ENCODE assay signal across 19 cellular contexts in genomic region chr6:13579911-13580310, GRCh38.
"Had no signal": no experiment of that assay in that cellular context is flagged by ENCODE, and none has a peak within 500 bp of the region (broad histone marks: within the 10 kb centered on the region; RNA-seq: fewer than 3 reads in every experiment).

No MANE protein-coding gene starts in this region.

- H3K9me3 Mint-ChIP-seq: activated naive CD4-positive, alpha-beta T cell treated with anti-CD3 and anti-CD28 coated beads, Interleukin-2, amount 10 ng/mL, durations not matched to agents 7 days and 5 days; activated naive CD8-positive, alpha-beta T cell treated with anti-CD3 and anti-CD28 coated beads, Interleukin-2, amount 50 U/mL, for 24 hours; central memory CD8-positive, alpha-beta T cell; natural killer cell treated with Interleukin-12 subunit alpha and Interleukin-12 subunit beta and Interleukin-15 and Interleukin-18, amount 100 ng/mL, for 72 hours; T-helper 2 cell treated with Interferon-gamma antibody and Interleukin-4, amounts not matched to agents 5 μg/mL and 100 μg/mL, for 36 hours had no signal

- H3K27ac Mint-ChIP-seq: activated CD4-positive, alpha-beta T cell treated with anti-CD3 and anti-CD28 coated beads, Interleukin-2, amount 10 ng/mL, durations not matched to agents 7 days and 5 days; activated naive CD4-positive, alpha-beta T cell treated with anti-CD3 and anti-CD28 coated beads, Interleukin-2, amount 10 ng/mL, durations not matched to agents 7 days and 5 days; activated naive CD8-positive, alpha-beta T cell treated with anti-CD3 and anti-CD28 coated beads, Interleukin-2, amount 50 U/mL, for 24 hours; mesothelial cell of epicardium; natural killer cell treated with Interleukin-12 subunit alpha and Interleukin-12 subunit beta and Interleukin-15 and Interleukin-18, amount 100 ng/mL, for 72 hours; T-helper 2 cell treated with Interferon-gamma antibody and Interleukin-4, amounts not matched to agents 5 μg/mL and 100 μg/mL, for 36 hours had no signal

- H3K27me3 Mint-ChIP-seq: activated CD4-positive, alpha-beta T cell treated with anti-CD3 and anti-CD28 coated beads, Interleukin-2, amount 10 ng/mL, durations not matched to agents 7 days and 5 days; activated naive CD4-positive, alpha-beta T cell treated with anti-CD3 and anti-CD28 coated beads, Interleukin-2, amount 10 ng/mL, durations not matched to agents 7 days and 5 days; activated naive CD8-positive, alpha-beta T cell treated with anti-CD3 and anti-CD28 coated beads, Interleukin-2, amount 50 U/mL, for 24 hours; central memory CD8-positive, alpha-beta T cell; natural killer cell treated with Interleukin-12 subunit alpha and Interleukin-12 subunit beta and Interleukin-15 and Interleukin-18, amount 100 ng/mL, for 72 hours had no signal

- H3K36me3 Mint-ChIP-seq: natural killer cell treated with Interleukin-12 subunit alpha and Interleukin-12 subunit beta and Interleukin-15 and Interleukin-18, amount 100 ng/mL, for 72 hours had no signal

- DNase-seq: activated CD4-positive, alpha-beta T cell treated with anti-CD3 and anti-CD28 coated beads, Interleukin-2, amount 10 ng/mL, durations not matched to agents 7 days and 5 days; activated CD8-positive, alpha-beta memory T cell treated with anti-CD3 and anti-CD28 coated beads, Interleukin-2, amount 50 U/mL, for 4 hours; activated effector memory CD4-positive, alpha-beta T cell treated with Interleukin-2 at 50 U/mL for 16 hours; activated naive CD4-positive, alpha-beta T cell treated with anti-CD3 and anti-CD28 coated beads, Interleukin-2, amount 10 ng/mL, durations not matched to agents 7 days and 5 days; activated naive CD8-positive, alpha-beta T cell treated with anti-CD3 and anti-CD28 coated beads, Interleukin-2, amount 50 U/mL, for 24 hours; activated T-cell treated with anti-CD3 and anti-CD28 coated beads, Interleukin-2, amount 50 U/mL, for 4 hours; aorta; brain microvascular endothelial cell; effector CD4-positive, alpha-beta T cell; gastrocnemius medialis; heart right ventricle; left cardiac atrium; stimulated activated naive CD8-positive, alpha-beta T cell treated with anti-CD3 and anti-CD28 coated beads, Interleukin-15, Interleukin-2, amounts not matched to agents 100 U/mL and 50 U/mL, for 24 hours; uterus had no signal

- ATAC-seq: activated CD4-positive, CD25-positive, alpha-beta regulatory T cell treated with anti-CD3 and anti-CD28 coated beads, Interleukin-2, amount 50 U/mL, for 24 hours; activated naive CD8-positive, alpha-beta T cell treated with anti-CD3 and anti-CD28 coated beads, Interleukin-2, amount 50 U/mL, for 24 hours; activated T-cell treated with anti-CD3 and anti-CD28 coated beads, Interleukin-2, amount 50 U/mL, for 4 hours; gastrocnemius medialis; heart right ventricle; left cardiac atrium; natural killer cell treated with Interleukin-12 subunit alpha and Interleukin-12 subunit beta and Interleukin-15 and Interleukin-18, amount 100 ng/mL, for 72 hours; stimulated activated naive CD8-positive, alpha-beta T cell treated with anti-CD3 and anti-CD28 coated beads, Interleukin-15, Interleukin-2, amounts not matched to agents 100 U/mL and 50 U/mL, for 24 hours had no signal

- H3K4me3 Mint-ChIP-seq: activated CD4-positive, alpha-beta T cell treated with anti-CD3 and anti-CD28 coated beads, Interleukin-2, amount 10 ng/mL, durations not matched to agents 7 days and 5 days; activated naive CD4-positive, alpha-beta T cell treated with anti-CD3 and anti-CD28 coated beads, Interleukin-2, amount 10 ng/mL, durations not matched to agents 7 days and 5 days; activated naive CD8-positive, alpha-beta T cell treated with anti-CD3 and anti-CD28 coated beads, Interleukin-2, amount 50 U/mL, for 24 hours; activated T-cell treated with anti-CD3 and anti-CD28 coated beads, Interleukin-2, amount 50 U/mL, for 4 hours; central memory CD8-positive, alpha-beta T cell; mesothelial cell of epicardium; natural killer cell treated with Interleukin-12 subunit alpha and Interleukin-12 subunit beta and Interleukin-15 and Interleukin-18, amount 100 ng/mL, for 72 hours; T-helper 2 cell treated with Interferon-gamma antibody and Interleukin-4, amounts not matched to agents 5 μg/mL and 100 μg/mL, for 36 hours had no signal
